ENCODE assay signal across 8 cellular contexts in genomic region chr5:102296229-102296817, GRCh38. TPM values are rescaled to one million over a fixed set of nuclear protein-coding genes. Genes with fewer than 3 reads are reported as not detected.
DNase-seq lines count a peak whose midpoint lies in the region; ATAC-seq and TF ChIP-seq lines count a peak whose summit lies in the region.

SLCO4C1 (minus strand) TSS chr5:102296284; CDS start chr5:102296262, 22 bp downstream.

- H3K4me3 Mint-ChIP-seq in activated naive CD8-positive, alpha-beta T cell treated with anti-CD3 and anti-CD28 coated beads for 36 hours = peak within 1 kb of the TSS; percentile 75

- no peak within 1 kb of the TSS for H3K27ac ChIP-seq in SJSA1
- H3K27ac ChIP-seq in left ventricle myocardium inferior (replicated peaks) = no peak within 1 kb of the TSS
- peak within 1 kb of the TSS in 3 of 4 donors; percentile 17 to 58 (median 49) for H3K27ac ChIP-seq in transverse colon

- H3K4me1 Mint-ChIP-seq in activated naive CD8-positive, alpha-beta T cell treated with anti-CD3 and anti-CD28 coated beads for 36 hours = peaks cover 19% of the 10 kb centered on the region

- in situ Hi-C loops in transverse colon (cut with MboI; ENCODE audit: low pct_ligation_motif_present in 1 of 4, low pct_unique_long_range_greater_than_20kb in 1 of 4, low sequenced_read_pairs in 3 of 4) = no loop called here

- H3K27ac Mint-ChIP-seq in activated naive CD8-positive, alpha-beta T cell treated with anti-CD3 and anti-CD28 coated beads for 36 hours = peak within 1 kb of the TSS; percentile 26

- H3K27me3 ChIP-seq in SJSA1 (replicated peaks) (peaks cover 16% of the 10 kb centered on the region), left ventricle myocardium inferior (ENCODE audit: low read depth) (peaks cover 29% of the 10 kb centered on the region), transverse colon (peaks cover 8% of the 10 kb centered on the region)

- TF ChIP-seq POLR2A in transverse colon (IDR thresholded peaks at IDR 0.05) = no peak

- H3K4me3 ChIP-seq in SJSA1 (peak within 1 kb of the TSS; percentile 34), left ventricle myocardium inferior (peak within 1 kb of the TSS; percentile 60), transverse colon (peak within 1 kb of the TSS; percentile 14 to 60 (median 38))

- peaks cover 2% of the 10 kb centered on the region for H3K9me3 Mint-ChIP-seq in activated naive CD8-positive, alpha-beta T cell treated with anti-CD3 and anti-CD28 coated beads for 36 hours

- TF ChIP-seq CTCF in left ventricle myocardium inferior (IDR thresholded peaks at IDR 0.05; ENCODE audit: borderline replicate concordance) (peak; percentile 30), transverse colon (IDR thresholded peaks at IDR 0.05) (peak; percentile 43 to 62 (median 49))

- WGBS in transverse colon (ENCODE audit: low coverage in 1 of 2), 2 donors = 0% methylated on average over 23 of the region's 38 CpGs; no CpG with 5 or more reads in 1 of the 2 donors

- peaks cover 15% of the 10 kb centered on the region for H3K27me3 Mint-ChIP-seq in activated naive CD8-positive, alpha-beta T cell treated with anti-CD3 and anti-CD28 coated beads for 36 hours

- intact Hi-C loops in left ventricle myocardium inferior (cut with micrococcal nuclease) = no loop called here
- intact Hi-C loops in posterior vena cava (cut with DNase I) = no loop called here
- intact Hi-C loops in transverse colon (cut with DNase I; ENCODE audit: low total_unique reads) = no loop called here

- H3K36me3 Mint-ChIP-seq in activated naive CD8-positive, alpha-beta T cell treated with anti-CD3 and anti-CD28 coated beads for 36 hours = no peaks in the 10 kb centered on the region

- H3K9me3 ChIP-seq in SJSA1 (replicated peaks) (no peaks in the 10 kb centered on the region), left ventricle myocardium inferior (replicated peaks) (no peaks in the 10 kb centered on the region), transverse colon (no peaks in the 10 kb centered on the region)

- no peaks in the 10 kb centered on the region for H3K36me3 ChIP-seq in SJSA1
- no peaks in the 10 kb centered on the region for H3K36me3 ChIP-seq in left ventricle myocardium inferior
- no peaks in the 10 kb centered on the region for H3K36me3 ChIP-seq in transverse colon

- peak; percentile 94 for ATAC-seq in GM21619 (IDR thresholded peaks at IDR 0.05; ENCODE audit: unreplicated experiment)

- no peak for TF ChIP-seq EP300 in transverse colon (IDR thresholded peaks at IDR 0.05; ENCODE audit: low read depth)

- H3K4me1 ChIP-seq in SJSA1 (replicated peaks) = peaks cover 12% of the 10 kb centered on the region
- peaks cover 15% of the 10 kb centered on the region for H3K4me1 ChIP-seq in left ventricle myocardium inferior
- H3K4me1 ChIP-seq in transverse colon = peaks cover 0 to 20% (median 6%) of the 10 kb centered on the region in 4 donors

- DNase-seq in Daoy (ENCODE audit: low read depth) (peak; percentile 1), KG1 (lab: John Stamatoyannopoulos, UW) (peak; percentile 23), SJSA1 (ENCODE audit: low read depth in 1 of 2, low spot score in 2 of 2) (peak; percentile 61 to 71), left ventricle myocardium inferior (peak; percentile 61), posterior vena cava (ENCODE audit: low spot score) (peak; percentile 89), transverse colon (peak; percentile 89)
- DNase-seq in activated naive CD8-positive, alpha-beta T cell treated with anti-CD3 and anti-CD28 coated beads for 36 hours = peak; percentile 77

RNA-seq across cellular contexts. Expression of gene SLCO4C1, which starts in this region (rescaled TPM):
- total RNA-seq in Daoy (2014; rRNA removed; shearing (Covaris generic)) = not detected in 2 replicates
- not detected in 2 replicates for total RNA-seq in SJSA1 (2014; rRNA removed; shearing (Covaris generic))
- total RNA-seq in activated naive CD8-positive, alpha-beta T cell treated with anti-CD3 and anti-CD28 coated beads for 36 hours = under 1 TPM; 0.24 to 0.29 TPM
- total RNA-seq in left ventricle myocardium inferior = 0.22 TPM
- total RNA-seq in posterior vena cava = under 1 TPM; 0.19 to 0.37 TPM
- 10 to 100 TPM in 1 of 4 donors, 1 to 10 TPM in 2, not detected in 1; 1.1 to 13.5 (median 5.9) TPM for total RNA-seq in transverse colon

Comparison
In these comparisons a context has a peak if more than half of its experiments do, and no peak if none do; other contexts are left out.
1. Peak in DNase-seq in Daoy; RNA of the gene not detected or under 1 TPM.
2. Peak in DNase-seq and H3K4me3 ChIP-seq in SJSA1; RNA of the gene not detected or under 1 TPM.
3. Peak in DNase-seq in activated naive CD8-positive, alpha-beta T cell treated with anti-CD3 and anti-CD28 coated beads for 36 hours; RNA of the gene not detected or under 1 TPM.
4. Peak in DNase-seq and H3K4me3 ChIP-seq in left ventricle myocardium inferior; RNA of the gene not detected or under 1 TPM.
5. Peak in DNase-seq in posterior vena cava; RNA of the gene not detected or under 1 TPM.
6. DNase-seq: peak in every context shown above with its lines; median percentile 89 in posterior vena cava; 89 in transverse colon; 77 in activated naive CD8-positive, alpha-beta T cell treated with anti-CD3 and anti-CD28 coated beads for 36 hours; 66 in SJSA1; 61 in left ventricle myocardium inferior; 23 in KG1; 1 in Daoy.
7. H3K27ac ChIP-seq: peak in transverse colon (3 of 4); none in SJSA1 (single experiment) and left ventricle myocardium inferior (single experiment).
8. Peak in every context shown above with its lines, with median percentiles within 50 percentile points of each other: H3K4me3 ChIP-seq.